ENCODE assay signal across 20 cellular contexts in the genomic region with DNA sequence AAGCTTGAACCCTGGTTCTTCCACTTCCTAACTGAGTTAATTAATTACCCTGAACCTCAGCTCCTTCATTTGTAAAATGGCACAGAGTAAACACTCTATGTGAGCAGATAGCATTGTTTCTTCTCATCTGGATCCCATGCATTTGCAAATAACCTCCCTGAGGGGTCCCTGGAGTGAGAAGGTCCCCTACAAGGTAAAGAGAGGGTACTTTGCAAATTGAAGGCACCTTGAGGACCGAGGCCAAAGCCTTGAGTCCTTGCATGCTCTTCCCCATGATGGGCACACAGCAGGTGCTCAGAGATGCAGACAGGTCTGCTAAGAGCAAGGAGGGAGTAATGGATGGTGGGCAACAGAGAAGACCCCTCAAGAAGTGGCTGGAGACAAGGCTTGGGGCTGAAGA. TPM values are rescaled to one million over a fixed set of nuclear protein-coding genes. Genes with fewer than 3 reads are reported as not detected.
DNase-seq lines count a peak whose midpoint lies in the region; ATAC-seq and TF ChIP-seq lines count a peak whose summit lies in the region.
"Had no signal": no experiment of that assay in that cellular context is flagged by ENCODE, and none has a peak within 500 bp of the region (broad histone marks: within the 10 kb centered on the region; RNA-seq: fewer than 3 reads in every experiment).

No MANE protein-coding gene starts in this region.

- no peaks in the 10 kb centered on the region for H3K36me3 Mint-ChIP-seq in activated CD4-positive, alpha-beta memory T cell treated with anti-CD3 and anti-CD28 coated beads for 36 hours
- no peaks in the 10 kb centered on the region for H3K36me3 Mint-ChIP-seq in activated CD4-positive, alpha-beta memory T cell treated with anti-CD3 and anti-CD28 coated beads, Interleukin-2, amount 10 ng/mL, durations not matched to agents 7 days and 5 days (ENCODE audit: low read depth)
- H3K36me3 Mint-ChIP-seq in endodermal cell (ENCODE audit: low read depth), result no peaks in the 10 kb centered on the region
- H3K36me3 Mint-ChIP-seq: CD14-positive monocyte; CD4-positive, alpha-beta memory T cell had no signal

- H3K9me3 Mint-ChIP-seq in activated CD4-positive, alpha-beta memory T cell treated with anti-CD3 and anti-CD28 coated beads for 36 hours, result no peaks in the 10 kb centered on the region
- H3K9me3 Mint-ChIP-seq in activated CD4-positive, alpha-beta memory T cell treated with anti-CD3 and anti-CD28 coated beads, Interleukin-2, amount 10 ng/mL, durations not matched to agents 7 days and 5 days, result no peaks in the 10 kb centered on the region
- no peaks in the 10 kb centered on the region for H3K9me3 Mint-ChIP-seq in endodermal cell
- H3K9me3 Mint-ChIP-seq: CD4-positive, alpha-beta memory T cell had no signal

- H3K27me3 ChIP-seq in endodermal cell (ENCODE audit: control insufficient read depth, insufficient read depth, low read length, poor library complexity, severe bottlenecking), result peaks cover 6% of the 10 kb centered on the region
- peaks cover 0 to under 1% (median 0%) of the 10 kb centered on the region in 3 donors for H3K27me3 ChIP-seq in stomach
- H3K27me3 ChIP-seq in right atrium auricular region, result no peaks in the 10 kb centered on the region
- H3K27me3 ChIP-seq: BLaER1 had no signal

- TF ChIP-seq CTCF in endodermal cell (conservative IDR thresholded peaks at IDR 0.05) (no peak), stomach (IDR thresholded peaks at IDR 0.05) (no peak), right atrium auricular region (IDR thresholded peaks at IDR 0.05) (no peak)

- H3K9ac ChIP-seq in endodermal cell (ENCODE audit: extremely low read depth, low read length, poor library complexity, severe bottlenecking), result no peak overlapping the region
- H3K9ac ChIP-seq: BLaER1 had no signal

- TF ChIP-seq POLR2A in stomach (IDR thresholded peaks at IDR 0.05), result no peak

- H3K4me1 ChIP-seq in endodermal cell (ENCODE audit: control insufficient read depth, insufficient read depth, low read length), result peaks cover 3% of the 10 kb centered on the region
- no peaks in the 10 kb centered on the region for H3K4me1 ChIP-seq in stomach
- H3K4me1 ChIP-seq in right atrium auricular region, result no peaks in the 10 kb centered on the region
- H3K4me1 ChIP-seq: BLaER1, HAP-1 had no signal

- H3K27ac ChIP-seq in endodermal cell (ENCODE audit: low read depth, low read length), result no peak overlapping the region
- no peak overlapping the region for H3K27ac ChIP-seq in stomach
- H3K27ac ChIP-seq in right atrium auricular region, result no peak overlapping the region
- H3K27ac ChIP-seq: BLaER1 had no signal

- peak; percentile 0 for DNase-seq in activated CD4-positive, alpha-beta memory T cell treated with anti-CD3 and anti-CD28 coated beads for 36 hours
- DNase-seq in activated CD4-positive, alpha-beta memory T cell treated with anti-CD3 and anti-CD28 coated beads, Interleukin-2, amount 10 ng/mL, durations not matched to agents 7 days and 5 days, result no peak
- peak; percentile 5 for DNase-seq in OCI-M1 (lab: John Stamatoyannopoulos, UW)
- peak; percentile 35 for DNase-seq in endodermal cell
- peak; percentile 1 for DNase-seq in stomach
- no peak for DNase-seq in right atrium auricular region (ENCODE audit: low spot score)
- DNase-seq in stimulated activated naive CD4-positive, alpha-beta T cell (lab: John Stamatoyannopoulos, UW), result no peak
- DNase-seq: 8988T; CD4-positive, alpha-beta memory T cell; DMS153; DMS79; GDM1 had no signal

- POLR2A ChIA-PET in activated CD4-positive, alpha-beta memory T cell treated with anti-CD3 and anti-CD28 coated beads for 36 hours (lab: Charles Lee), result no interaction called here
- POLR2A ChIA-PET in activated CD4-positive, alpha-beta memory T cell treated with anti-CD3 and anti-CD28 coated beads, Interleukin-2, amount 10 ng/mL, durations not matched to agents 7 days and 5 days (lab: Charles Lee), result no interaction called here

- no peak for TF ChIP-seq EP300 in stomach (IDR thresholded peaks at IDR 0.05)

- H3K27ac Mint-ChIP-seq in activated CD4-positive, alpha-beta memory T cell treated with anti-CD3 and anti-CD28 coated beads for 36 hours, result no peak overlapping the region
- no peak overlapping the region for H3K27ac Mint-ChIP-seq in activated CD4-positive, alpha-beta memory T cell treated with anti-CD3 and anti-CD28 coated beads, Interleukin-2, amount 10 ng/mL, durations not matched to agents 7 days and 5 days
- H3K27ac Mint-ChIP-seq in endodermal cell, result no peak overlapping the region
- H3K27ac Mint-ChIP-seq: CD14-positive monocyte; CD4-positive, alpha-beta memory T cell had no signal

- no peak overlapping the region for H3K4me3 Mint-ChIP-seq in activated CD4-positive, alpha-beta memory T cell treated with anti-CD3 and anti-CD28 coated beads for 36 hours
- H3K4me3 Mint-ChIP-seq in activated CD4-positive, alpha-beta memory T cell treated with anti-CD3 and anti-CD28 coated beads, Interleukin-2, amount 10 ng/mL, durations not matched to agents 7 days and 5 days, result no peak overlapping the region
- no peak overlapping the region for H3K4me3 Mint-ChIP-seq in endodermal cell
- H3K4me3 Mint-ChIP-seq: CD14-positive monocyte; CD4-positive, alpha-beta memory T cell had no signal

- H3K4me3 ChIP-seq in endodermal cell (ENCODE audit: low read length) (no peak overlapping the region), stomach (no peak overlapping the region), right atrium auricular region (no peak overlapping the region)
- H3K4me3 ChIP-seq: BLaER1, HAP-1 had no signal

- H3K36me3 ChIP-seq in endodermal cell (ENCODE audit: control insufficient read depth, insufficient read depth, low read length) (no peaks in the 10 kb centered on the region), stomach (no peaks in the 10 kb centered on the region), right atrium auricular region (no peaks in the 10 kb centered on the region)
- H3K36me3 ChIP-seq: BLaER1, HAP-1 had no signal

- ATAC-seq in GM21526 (IDR thresholded peaks at IDR 0.05; ENCODE audit: low FRiP score, unreplicated experiment), result no peak

- CTCF ChIA-PET in activated CD4-positive, alpha-beta memory T cell treated with anti-CD3 and anti-CD28 coated beads for 36 hours (lab: Charles Lee), result interaction anchor here (0.8 kb wide), 1 partner anchor 151 kb away, joined by 3 read pairs; no protein-coding TSS in a partner anchor
- CTCF ChIA-PET in activated CD4-positive, alpha-beta memory T cell treated with anti-CD3 and anti-CD28 coated beads, Interleukin-2, amount 10 ng/mL, durations not matched to agents 7 days and 5 days (lab: Charles Lee), result no interaction called here

- 61 to 64% methylated on average over 1 of the region's 1 CpG for WGBS in endodermal cell (ENCODE audit: insufficient coverage in 1 of 2, insufficient read length in 1 of 2), 2 experiments
- WGBS in stomach, 5 donors, result 27 to 59% (median 41%) methylated on average over 1 of the region's 1 CpG

- intact Hi-C loops in activated CD4-positive, alpha-beta memory T cell treated with anti-CD3 and anti-CD28 coated beads for 36 hours (cut with micrococcal nuclease), result no loop called here
- intact Hi-C loops in stomach (cut with DNase I; ENCODE audit: low total_unique reads), result no loop called here

- peaks cover 3% of the 10 kb centered on the region for H3K27me3 Mint-ChIP-seq in activated CD4-positive, alpha-beta memory T cell treated with anti-CD3 and anti-CD28 coated beads for 36 hours
- peaks cover 21% of the 10 kb centered on the region for H3K27me3 Mint-ChIP-seq in activated CD4-positive, alpha-beta memory T cell treated with anti-CD3 and anti-CD28 coated beads, Interleukin-2, amount 10 ng/mL, durations not matched to agents 7 days and 5 days
- H3K27me3 Mint-ChIP-seq in endodermal cell (ENCODE audit: insufficient read depth), result peaks cover 42% of the 10 kb centered on the region

- H3K9me3 ChIP-seq in endodermal cell (ENCODE audit: control insufficient read depth, low read length) (no peaks in the 10 kb centered on the region), stomach (no peaks in the 10 kb centered on the region), right atrium auricular region (peaks cover 0 to 4% of the 10 kb centered on the region in 2 donors)
- H3K9me3 ChIP-seq: HAP-1 had no signal

- no peaks in the 10 kb centered on the region for H3K4me1 Mint-ChIP-seq in activated CD4-positive, alpha-beta memory T cell treated with anti-CD3 and anti-CD28 coated beads for 36 hours (ENCODE audit: low read depth)
- no peaks in the 10 kb centered on the region for H3K4me1 Mint-ChIP-seq in activated CD4-positive, alpha-beta memory T cell treated with anti-CD3 and anti-CD28 coated beads, Interleukin-2, amount 10 ng/mL, durations not matched to agents 7 days and 5 days
- peaks cover 15% of the 10 kb centered on the region for H3K4me1 Mint-ChIP-seq in endodermal cell
- H3K4me1 Mint-ChIP-seq: CD14-positive monocyte; CD4-positive, alpha-beta memory T cell had no signal

RNA-seq across cellular contexts. Expression of gene OTOG, which starts 33.2 kb away (rescaled TPM):
- total RNA-seq in activated CD4-positive, alpha-beta memory T cell treated with anti-CD3 and anti-CD28 coated beads for 36 hours, result not detected
- total RNA-seq in activated CD4-positive, alpha-beta memory T cell treated with anti-CD3 and anti-CD28 coated beads, Interleukin-2, amount 10 ng/mL, durations not matched to agents 7 days and 5 days, result not detected
- total RNA-seq in endodermal cell, result under 1 TPM; 0.33 to 0.55 TPM
- 0.39 TPM for polyA plus RNA-seq in endodermal cell (2013, experiment 1 of 2)
- polyA plus RNA-seq in endodermal cell (2013, experiment 2 of 2), result 0.50 TPM
- total RNA-seq in stomach, result not detected
- polyA plus RNA-seq in stomach, result not detected
- not detected for total RNA-seq in right atrium auricular region
- total RNA-seq: A673; CD4-positive, alpha-beta memory T cell; Daoy; HT-29 had no signal
- polyA plus RNA-seq: AG04450; CD14-positive monocyte; CD4-positive, alpha-beta memory T cell had no signal

RNA-seq across cellular contexts. Expression of gene USH1C, which starts 36.1 kb away (rescaled TPM):
- total RNA-seq in activated CD4-positive, alpha-beta memory T cell treated with anti-CD3 and anti-CD28 coated beads for 36 hours, result not detected
- not detected for total RNA-seq in activated CD4-positive, alpha-beta memory T cell treated with anti-CD3 and anti-CD28 coated beads, Interleukin-2, amount 10 ng/mL, durations not matched to agents 7 days and 5 days
- 1 to 10 TPM; 1.5 to 2.8 TPM for total RNA-seq in endodermal cell
- polyA plus RNA-seq in endodermal cell (2013, experiment 1 of 2), result 1.00 TPM
- polyA plus RNA-seq in endodermal cell (2013, experiment 2 of 2), result 0.99 TPM
- total RNA-seq in stomach, result 100 to 1,000 TPM in 1 of 5 donors, 10 to 100 TPM in 3, 1 to 10 TPM in 1; 9.4 to 107 (median 22.6) TPM
- 10 to 100 TPM in 1 of 3 donors, 1 to 10 TPM in 2; 4.8 to 42.5 (median 7.1) TPM for polyA plus RNA-seq in stomach
- not detected for total RNA-seq in right atrium auricular region
- total RNA-seq: A673; CD4-positive, alpha-beta memory T cell; Daoy had no signal
- polyA plus RNA-seq: AG04450; CD14-positive monocyte; CD4-positive, alpha-beta memory T cell had no signal

Comparison
In these comparisons a context has a peak if more than half of its experiments do, and no peak if none do; other contexts are left out.
1. DNase-seq: peak in activated CD4-positive, alpha-beta memory T cell treated with anti-CD3 and anti-CD28 coated beads for 36 hours (single experiment), OCI-M1 (single experiment), endodermal cell (single experiment) and stomach (single experiment); none in activated CD4-positive, alpha-beta memory T cell treated with anti-CD3 and anti-CD28 coated beads, Interleukin-2, amount 10 ng/mL, durations not matched to agents 7 days and 5 days (single experiment), right atrium auricular region (single experiment) and stimulated activated naive CD4-positive, alpha-beta T cell (0 of 6).